26 cellular contexts compared by ENCODE assay signal in the genomic region with DNA sequence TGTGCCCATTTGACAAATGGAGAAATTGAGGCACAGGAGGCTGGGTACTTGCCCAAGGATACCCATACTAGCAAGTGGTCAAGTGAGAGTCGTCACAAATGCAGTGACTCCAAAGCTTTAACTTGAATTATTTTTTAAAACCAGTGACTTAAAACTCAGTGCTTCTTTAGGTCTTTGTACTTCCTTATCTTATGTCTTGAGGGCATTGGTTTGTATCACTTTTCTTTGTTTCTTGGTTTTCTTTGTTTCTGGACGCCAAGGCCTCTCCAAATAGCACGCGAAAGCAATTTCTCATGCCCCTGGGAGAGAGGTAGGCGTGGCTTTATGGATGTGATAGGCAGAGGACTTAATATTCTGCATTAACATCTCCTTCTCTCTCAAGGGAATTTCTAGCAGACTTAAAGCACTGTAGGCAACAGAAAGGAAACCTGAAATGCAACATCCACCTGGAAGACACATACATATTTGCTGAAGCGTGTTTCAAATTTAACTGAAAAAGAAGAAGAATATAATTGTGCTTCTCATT. TPM values are rescaled to one million over a fixed set of nuclear protein-coding genes. Genes with fewer than 3 reads are reported as not detected.
A peak's percentile ranks its signal among the peaks of the same experiment; 100 is the strongest.
DNase-seq lines count a peak whose midpoint lies in the region; ATAC-seq and TF ChIP-seq lines count a peak whose summit lies in the region.
"Had no signal": no experiment of that assay in that cellular context is flagged by ENCODE, and none has a peak within 500 bp of the region (broad histone marks: within the 10 kb centered on the region; RNA-seq: fewer than 3 reads in every experiment).

No MANE protein-coding gene starts in this region.

- peak; percentile 0 for DNase-seq in activated CD8-positive, alpha-beta memory T cell treated with anti-CD3 and anti-CD28 coated beads for 24 hours
- no peak for DNase-seq in activated CD8-positive, alpha-beta memory T cell treated with anti-CD3 and anti-CD28 coated beads, Interleukin-2, amount 10 ng/mL, durations not matched to agents 7 days and 5 days
- peak; percentile 97 for DNase-seq in Karpas-422
- DNase-seq in islet precursor cell: peak; percentile 28
- DNase-seq in activated CD4-positive, alpha-beta memory T cell treated with anti-CD3 and anti-CD28 coated beads, Interleukin-2, amount 10 ng/mL, durations not matched to agents 7 days and 5 days: no peak
- DNase-seq in amniotic stem cell (lab: John Stamatoyannopoulos, UW): no peak
- no peak for DNase-seq in CD4-positive, alpha-beta T cell
- no peak for DNase-seq in activated CD8-positive, alpha-beta T cell treated with anti-CD3 and anti-CD28 coated beads, Interleukin-2, amount 10 ng/mL, durations not matched to agents 7 days and 5 days
- DNase-seq: central memory CD4-positive, alpha-beta T cell; COR-L47; DMS79; kidney glomerular epithelial cell; NCI-H1092; NCI-H2029; NCI-H446; Right ventricle myocardium superior; sigmoid colon; T1000 had no signal

- H3K4me1 ChIP-seq in Karpas-422 (ENCODE audit: low read length): peaks cover 74% of the 10 kb centered on the region

- peaks cover 20% of the 10 kb centered on the region for H3K79me2 ChIP-seq in Karpas-422 (ENCODE audit: low read length)

- no peak overlapping the region for H2AFZ ChIP-seq in Karpas-422 (ENCODE audit: low read length)

- peak overlapping the region; percentile 87 for H3K4me2 ChIP-seq in Karpas-422 (ENCODE audit: low read depth, low read length, poor library complexity, severe bottlenecking)

- H3K9me2 ChIP-seq in Karpas-422 (replicated peaks; ENCODE audit: insufficient read depth, low read length): no peaks in the 10 kb centered on the region

- H3K4me1 Mint-ChIP-seq in activated CD8-positive, alpha-beta memory T cell treated with anti-CD3 and anti-CD28 coated beads, Interleukin-2, amount 10 ng/mL, durations not matched to agents 7 days and 5 days: peaks cover 7% of the 10 kb centered on the region
- peaks cover 9% of the 10 kb centered on the region for H3K4me1 Mint-ChIP-seq in activated CD4-positive, alpha-beta memory T cell treated with anti-CD3 and anti-CD28 coated beads, Interleukin-2, amount 10 ng/mL, durations not matched to agents 7 days and 5 days
- peaks cover 13% of the 10 kb centered on the region for H3K4me1 Mint-ChIP-seq in CD4-positive, alpha-beta T cell (ENCODE audit: low read depth)
- peaks cover 9% of the 10 kb centered on the region for H3K4me1 Mint-ChIP-seq in activated CD8-positive, alpha-beta T cell treated with anti-CD3 and anti-CD28 coated beads, Interleukin-2, amount 10 ng/mL, durations not matched to agents 7 days and 5 days (ENCODE audit: low read depth)

- TF ChIP-seq CTCF in CD4-positive, alpha-beta T cell (IDR thresholded peaks at IDR 0.05): no peak

- no peaks in the 10 kb centered on the region for H3K9me3 Mint-ChIP-seq in activated CD8-positive, alpha-beta memory T cell treated with anti-CD3 and anti-CD28 coated beads, Interleukin-2, amount 10 ng/mL, durations not matched to agents 7 days and 5 days (ENCODE audit: low read depth)
- H3K9me3 Mint-ChIP-seq in activated CD4-positive, alpha-beta memory T cell treated with anti-CD3 and anti-CD28 coated beads, Interleukin-2, amount 10 ng/mL, durations not matched to agents 7 days and 5 days: no peaks in the 10 kb centered on the region
- H3K9me3 Mint-ChIP-seq in CD4-positive, alpha-beta T cell: no peaks in the 10 kb centered on the region
- no peaks in the 10 kb centered on the region for H3K9me3 Mint-ChIP-seq in activated CD8-positive, alpha-beta T cell treated with anti-CD3 and anti-CD28 coated beads, Interleukin-2, amount 10 ng/mL, durations not matched to agents 7 days and 5 days (ENCODE audit: insufficient read depth)
- H3K9me3 Mint-ChIP-seq: activated T-helper 2 cell treated with anti-CD3 and anti-CD28 coated beads, Interferon-gamma antibody, Interleukin-2, Interleukin-4, amounts not matched to agents 10 μg/mL and 5 μg/mL and 100 μg/mL, durations not matched to agents 14 hours and 24 hours and 36 hours had no signal

- intact Hi-C loops in CD4-positive, alpha-beta T cell (cut with DNase I, micrococcal nuclease): no loop called here

- no peak for ATAC-seq in activated CD8-positive, alpha-beta memory T cell treated with anti-CD3 and anti-CD28 coated beads, Interleukin-2, amount 10 ng/mL, durations not matched to agents 7 days and 5 days
- ATAC-seq in CD4-positive, alpha-beta T cell (ENCODE audit: poor library complexity): no peak
- no peak for ATAC-seq in activated CD8-positive, alpha-beta T cell treated with anti-CD3 and anti-CD28 coated beads, Interleukin-2, amount 10 ng/mL, durations not matched to agents 7 days and 5 days

- H3K27ac ChIP-seq in Karpas-422 (ENCODE audit: low read length): peak overlapping the region; percentile 98
- no peak overlapping the region for H3K27ac ChIP-seq in CD4-positive, alpha-beta T cell (ENCODE audit: low read depth, low read length)
- H3K27ac ChIP-seq: sigmoid colon, tibial nerve had no signal

- H3K27ac Mint-ChIP-seq in activated CD8-positive, alpha-beta memory T cell treated with anti-CD3 and anti-CD28 coated beads, Interleukin-2, amount 10 ng/mL, durations not matched to agents 7 days and 5 days: no peak overlapping the region
- H3K27ac Mint-ChIP-seq in activated CD4-positive, alpha-beta memory T cell treated with anti-CD3 and anti-CD28 coated beads, Interleukin-2, amount 10 ng/mL, durations not matched to agents 7 days and 5 days: no peak overlapping the region
- no peak overlapping the region for H3K27ac Mint-ChIP-seq in CD4-positive, alpha-beta T cell
- no peak overlapping the region for H3K27ac Mint-ChIP-seq in activated CD8-positive, alpha-beta T cell treated with anti-CD3 and anti-CD28 coated beads, Interleukin-2, amount 10 ng/mL, durations not matched to agents 7 days and 5 days
- H3K27ac Mint-ChIP-seq: activated naive CD8-positive, alpha-beta T cell; activated T-helper 2 cell treated with anti-CD3 and anti-CD28 coated beads, Interferon-gamma antibody, Interleukin-2, Interleukin-4, amounts not matched to agents 10 μg/mL and 5 μg/mL and 100 μg/mL, durations not matched to agents 14 hours and 24 hours and 36 hours; progenitor cell of endocrine pancreas had no signal

- H3K9me3 ChIP-seq in Karpas-422 (ENCODE audit: low read length): no peaks in the 10 kb centered on the region
- no peaks in the 10 kb centered on the region for H3K9me3 ChIP-seq in CD4-positive, alpha-beta T cell (ENCODE audit: control insufficient read depth, low read length)
- H3K9me3 ChIP-seq: sigmoid colon had no signal

- H3K36me3 ChIP-seq in Karpas-422 (ENCODE audit: insufficient read depth, low read length): peaks cover 10% of the 10 kb centered on the region
- H3K36me3 ChIP-seq: sigmoid colon, tibial nerve had no signal

- CTCF ChIA-PET in activated CD8-positive, alpha-beta memory T cell treated with anti-CD3 and anti-CD28 coated beads, Interleukin-2, amount 10 ng/mL, durations not matched to agents 7 days and 5 days (lab: Charles Lee): interaction anchor here (0.7 to 1.6 kb wide), 3 partner anchors 14 to 68 kb away, joined by 3 to 7 read pairs (median 3); no protein-coding TSS in a partner anchor
- CTCF ChIA-PET in activated CD4-positive, alpha-beta memory T cell treated with anti-CD3 and anti-CD28 coated beads, Interleukin-2, amount 10 ng/mL, durations not matched to agents 7 days and 5 days (lab: Charles Lee): interaction anchor here (1.1 kb wide), 1 partner anchor 310 kb away, joined by 3 read pairs; no protein-coding TSS in a partner anchor
- CTCF ChIA-PET in CD4-positive, alpha-beta T cell (lab: Charles Lee): interaction anchor here (1.6 kb wide), 1 partner anchor 360 kb away, joined by 3 read pairs; no protein-coding TSS in a partner anchor
- CTCF ChIA-PET in activated CD8-positive, alpha-beta T cell treated with anti-CD3 and anti-CD28 coated beads, Interleukin-2, amount 10 ng/mL, durations not matched to agents 7 days and 5 days (lab: Charles Lee): interaction anchor here (1.6 kb wide), 1 partner anchor 13 kb away, joined by 3 read pairs; no protein-coding TSS in a partner anchor

- H3K4me3 ChIP-seq in Karpas-422 (ENCODE audit: low read length): peak overlapping the region; percentile 38
- H3K4me3 ChIP-seq: sigmoid colon, tibial nerve had no signal

- H4K20me1 ChIP-seq in Karpas-422 (ENCODE audit: insufficient read depth, low read depth, low read length): no peaks in the 10 kb centered on the region

- no peaks in the 10 kb centered on the region for H3K27me3 ChIP-seq in Karpas-422 (ENCODE audit: low read length)
- H3K27me3 ChIP-seq in CD4-positive, alpha-beta T cell (ENCODE audit: control insufficient read depth, insufficient read depth, low read length): no peaks in the 10 kb centered on the region
- H3K27me3 ChIP-seq: sigmoid colon, tibial nerve had no signal

- no peaks in the 10 kb centered on the region for H3K36me3 Mint-ChIP-seq in activated CD8-positive, alpha-beta memory T cell treated with anti-CD3 and anti-CD28 coated beads, Interleukin-2, amount 10 ng/mL, durations not matched to agents 7 days and 5 days
- no peaks in the 10 kb centered on the region for H3K36me3 Mint-ChIP-seq in activated CD4-positive, alpha-beta memory T cell treated with anti-CD3 and anti-CD28 coated beads, Interleukin-2, amount 10 ng/mL, durations not matched to agents 7 days and 5 days (ENCODE audit: low read depth)
- H3K36me3 Mint-ChIP-seq in CD4-positive, alpha-beta T cell (ENCODE audit: low read depth): no peaks in the 10 kb centered on the region
- no peaks in the 10 kb centered on the region for H3K36me3 Mint-ChIP-seq in activated CD8-positive, alpha-beta T cell treated with anti-CD3 and anti-CD28 coated beads, Interleukin-2, amount 10 ng/mL, durations not matched to agents 7 days and 5 days (ENCODE audit: low read depth)

- H3K27me3 Mint-ChIP-seq in activated CD8-positive, alpha-beta memory T cell treated with anti-CD3 and anti-CD28 coated beads, Interleukin-2, amount 10 ng/mL, durations not matched to agents 7 days and 5 days: no peaks in the 10 kb centered on the region
- H3K27me3 Mint-ChIP-seq in activated CD4-positive, alpha-beta memory T cell treated with anti-CD3 and anti-CD28 coated beads, Interleukin-2, amount 10 ng/mL, durations not matched to agents 7 days and 5 days: peaks cover 7% of the 10 kb centered on the region
- H3K27me3 Mint-ChIP-seq in CD4-positive, alpha-beta T cell: peaks cover 6% of the 10 kb centered on the region
- peaks cover 15% of the 10 kb centered on the region for H3K27me3 Mint-ChIP-seq in activated CD8-positive, alpha-beta T cell treated with anti-CD3 and anti-CD28 coated beads, Interleukin-2, amount 10 ng/mL, durations not matched to agents 7 days and 5 days (ENCODE audit: low read depth)

- H3K4me3 Mint-ChIP-seq in activated CD8-positive, alpha-beta memory T cell treated with anti-CD3 and anti-CD28 coated beads, Interleukin-2, amount 10 ng/mL, durations not matched to agents 7 days and 5 days: no peak overlapping the region
- no peak overlapping the region for H3K4me3 Mint-ChIP-seq in activated CD4-positive, alpha-beta memory T cell treated with anti-CD3 and anti-CD28 coated beads, Interleukin-2, amount 10 ng/mL, durations not matched to agents 7 days and 5 days
- H3K4me3 Mint-ChIP-seq in CD4-positive, alpha-beta T cell: no peak overlapping the region
- H3K4me3 Mint-ChIP-seq in activated CD8-positive, alpha-beta T cell treated with anti-CD3 and anti-CD28 coated beads, Interleukin-2, amount 10 ng/mL, durations not matched to agents 7 days and 5 days: no peak overlapping the region
- H3K4me3 Mint-ChIP-seq: activated naive CD8-positive, alpha-beta T cell had no signal

- peak overlapping the region; percentile 63 for H3K9ac ChIP-seq in Karpas-422 (ENCODE audit: low read length)

- POLR2A ChIA-PET in activated CD4-positive, alpha-beta memory T cell treated with anti-CD3 and anti-CD28 coated beads, Interleukin-2, amount 10 ng/mL, durations not matched to agents 7 days and 5 days (lab: Charles Lee): interaction anchor here (0.8 to 1.7 kb wide), 5 partner anchors 12 to 68 kb away, joined by 3 to 5 read pairs (median 3); a partner anchor contains a TSS
- POLR2A ChIA-PET in CD4-positive, alpha-beta T cell (lab: Charles Lee): interaction anchor here (0.6 to 1.3 kb wide), 3 partner anchors 13 to 48 kb away, joined by 3 to 5 read pairs (median 3); no protein-coding TSS in a partner anchor
- POLR2A ChIA-PET in activated CD8-positive, alpha-beta T cell treated with anti-CD3 and anti-CD28 coated beads, Interleukin-2, amount 10 ng/mL, durations not matched to agents 7 days and 5 days (lab: Charles Lee): no interaction called here

RNA-seq across cellular contexts. Expression of a gene that starts 20.6 kb away (rescaled TPM):
- total RNA-seq in activated CD8-positive, alpha-beta memory T cell treated with anti-CD3 and anti-CD28 coated beads, Interleukin-2, amount 10 ng/mL, durations not matched to agents 7 days and 5 days: not detected
- not detected in 2 replicates for total RNA-seq in Karpas-422 (2014; rRNA removed; shearing (Covaris generic); ENCODE audit: low replicate concordance)
- total RNA-seq in activated CD4-positive, alpha-beta memory T cell treated with anti-CD3 and anti-CD28 coated beads, Interleukin-2, amount 10 ng/mL, durations not matched to agents 7 days and 5 days: under 1 TPM in 1 of 2 experiments, not detected in 1; 0.20 TPM
- total RNA-seq in CD4-positive, alpha-beta T cell: under 1 TPM in 1 of 2 experiments, not detected in 1; 0.11 TPM
- total RNA-seq in activated CD8-positive, alpha-beta T cell treated with anti-CD3 and anti-CD28 coated beads, Interleukin-2, amount 10 ng/mL, durations not matched to agents 7 days and 5 days: not detected
- total RNA-seq: A172; activated T-helper 2 cell treated with anti-CD3 and anti-CD28 coated beads, Interferon-gamma antibody, Interleukin-2, Interleukin-4, amounts not matched to agents 10 μg/mL and 5 μg/mL and 100 μg/mL, durations not matched to agents 14 hours and 24 hours and 36 hours; astrocyte; dermis microvascular lymphatic vessel endothelial cell; lung microvascular endothelial cell; progenitor cell of endocrine pancreas; Right ventricle myocardium superior; tibial nerve had no signal

RNA-seq across cellular contexts. Expression of a gene that starts 22.8 kb away (rescaled TPM):
- 100 to 1,000 TPM; 716 to 739 TPM for total RNA-seq in activated CD8-positive, alpha-beta memory T cell treated with anti-CD3 and anti-CD28 coated beads, Interleukin-2, amount 10 ng/mL, durations not matched to agents 7 days and 5 days
- 660 and 748 TPM in 2 replicates for total RNA-seq in Karpas-422 (2014; rRNA removed; shearing (Covaris generic); ENCODE audit: low replicate concordance)
- 100 to 1,000 TPM; 611 to 615 TPM for total RNA-seq in activated CD4-positive, alpha-beta memory T cell treated with anti-CD3 and anti-CD28 coated beads, Interleukin-2, amount 10 ng/mL, durations not matched to agents 7 days and 5 days
- total RNA-seq in CD4-positive, alpha-beta T cell: 100 to 1,000 TPM; 448 to 465 TPM
- total RNA-seq in activated CD8-positive, alpha-beta T cell treated with anti-CD3 and anti-CD28 coated beads, Interleukin-2, amount 10 ng/mL, durations not matched to agents 7 days and 5 days: 100 to 1,000 TPM; 650 to 662 TPM

Comparison
In these comparisons a context has a peak if more than half of its experiments do, and no peak if none do; other contexts are left out.
1. DNase-seq: peak in activated CD8-positive, alpha-beta memory T cell treated with anti-CD3 and anti-CD28 coated beads for 24 hours (single experiment), Karpas-422 (single experiment) and islet precursor cell (single experiment); none in activated CD8-positive, alpha-beta memory T cell treated with anti-CD3 and anti-CD28 coated beads, Interleukin-2, amount 10 ng/mL, durations not matched to agents 7 days and 5 days (single experiment), activated CD4-positive, alpha-beta memory T cell treated with anti-CD3 and anti-CD28 coated beads, Interleukin-2, amount 10 ng/mL, durations not matched to agents 7 days and 5 days (single experiment), amniotic stem cell (single experiment), CD4-positive, alpha-beta T cell (0 of 10) and activated CD8-positive, alpha-beta T cell treated with anti-CD3 and anti-CD28 coated beads, Interleukin-2, amount 10 ng/mL, durations not matched to agents 7 days and 5 days (single experiment).